15 cellular contexts compared by ENCODE assay signal in the genomic region with DNA sequence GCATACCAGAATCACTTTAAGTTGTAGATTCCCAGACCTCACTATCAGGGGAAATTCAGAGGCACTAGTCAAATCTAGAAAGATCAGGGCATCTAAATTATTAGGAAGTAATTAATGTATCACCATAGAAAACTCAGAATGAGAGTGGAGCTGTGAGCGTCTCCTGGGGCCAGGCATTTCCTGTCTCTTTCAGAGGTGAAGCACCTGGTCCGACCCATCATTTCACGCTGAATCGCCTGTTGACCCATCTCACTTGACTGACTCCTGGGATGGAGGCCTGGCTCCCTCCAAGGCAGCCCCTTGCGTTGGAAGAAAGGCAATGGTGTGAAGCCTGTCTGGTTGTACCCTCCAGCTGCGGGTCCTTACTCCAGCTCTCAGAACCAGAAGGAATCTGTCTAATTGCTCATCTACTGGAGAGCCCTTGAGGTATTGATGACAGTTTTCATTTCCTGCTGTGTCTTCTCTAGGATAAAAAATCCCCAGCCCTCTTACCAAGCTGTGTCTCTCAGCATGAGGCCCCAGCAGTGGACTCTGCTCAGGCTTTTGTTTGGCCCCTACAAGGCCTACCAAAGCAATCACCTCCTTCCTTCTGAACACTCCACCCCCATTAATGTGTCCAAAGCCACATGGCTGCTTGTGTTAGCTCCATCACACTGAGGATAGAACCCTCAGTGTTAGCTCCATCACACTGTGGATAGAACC.
"Had no signal": no experiment of that assay in that cellular context is flagged by ENCODE, and none has a peak within 500 bp of the region (broad histone marks: within the 10 kb centered on the region; RNA-seq: fewer than 3 reads in every experiment).

No MANE protein-coding gene starts in this region.

- FAIRE-seq: colon, islet of Langerhans had no signal

- H3K36me3 ChIP-seq: adrenal gland, esophagus squamous epithelium, prostate gland, right lobe of liver had no signal

- H3K27ac ChIP-seq: adrenal gland, esophagus squamous epithelium, prostate gland, right lobe of liver, VCaP had no signal

- H3K4me1 ChIP-seq: adrenal gland, prostate gland had no signal

- H3K9me3 ChIP-seq: adrenal gland, esophagus squamous epithelium, prostate gland, right lobe of liver had no signal

- H3K27me3 ChIP-seq: right lobe of liver had no signal

- H3K4me3 ChIP-seq: adrenal gland, esophagus squamous epithelium, prostate gland, right lobe of liver had no signal

- DNase-seq: activated CD4-positive, alpha-beta memory T cell treated with anti-CD3 and anti-CD28 coated beads, Interleukin-2, amount 10 ng/mL, durations not matched to agents 7 days and 5 days; activated CD4-positive, alpha-beta T cell treated with anti-CD3 and anti-CD28 coated beads for 36 hours; activated naive CD4-positive, alpha-beta T cell treated with anti-CD3 and anti-CD28 coated beads for 36 hours; adrenal gland; esophagus squamous epithelium; foreskin fibroblast; glutamatergic neuron; right lobe of liver; stimulated activated CD4-positive, alpha-beta T cell treated with anti-CD3 and anti-CD28 coated beads, Interleukin-1b, Interleukin-23, amount 100 ng/mL, for 48 hours; stimulated activated naive CD4-positive, alpha-beta T cell treated with Interleukin-2 at 50 U/mL for 16 hours; trophoblast cell had no signal
